In the genomic region with DNA sequence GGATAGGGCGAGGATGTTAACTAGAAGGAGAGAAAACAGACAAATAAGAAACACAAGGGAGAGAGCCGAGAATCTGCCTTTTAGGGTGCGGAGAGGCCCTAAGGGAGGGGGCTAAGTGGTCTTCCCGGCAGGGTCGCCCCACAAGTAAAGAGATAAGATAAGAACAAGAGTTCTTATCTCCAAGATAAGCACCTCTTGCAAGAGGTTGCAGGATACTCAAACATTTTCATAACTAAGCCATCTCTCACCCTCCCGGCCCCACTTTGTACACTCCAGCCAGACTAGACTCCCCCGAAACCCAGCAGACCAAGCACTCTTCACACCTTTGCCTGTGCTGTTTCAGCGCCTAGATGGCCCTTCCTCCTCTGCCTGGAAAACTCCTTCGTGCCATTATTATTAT, we compare ENCODE assay signal across 1 cellular context.
TF ChIP-seq lines count a peak whose summit lies in the region.

No MANE protein-coding gene starts in this region.

TF ChIP-seq in WTC11, 78 proteins besides CTCF, POLR2A, EP300 and RAD21:
- TF ChIP-seq, protein P1, sequence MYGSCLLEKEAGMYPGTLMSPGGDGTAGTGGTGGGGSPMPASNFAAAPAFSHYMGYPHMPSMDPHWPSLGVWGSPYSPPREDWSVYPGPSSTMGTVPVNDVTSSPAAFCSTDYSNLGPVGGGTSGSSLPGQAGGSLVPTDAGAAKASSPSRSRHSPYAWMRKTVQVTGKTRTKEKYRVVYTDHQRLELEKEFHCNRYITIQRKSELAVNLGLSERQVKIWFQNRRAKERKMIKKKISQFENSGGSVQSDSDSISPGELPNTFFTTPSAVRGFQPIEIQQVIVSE (CRISPR knock-in tag; IDR thresholded peaks at IDR 0.05; ENCODE audit: borderline replicate concordance), result no peak
- TF ChIP-seq KAT7 (CRISPR knock-in tag; IDR thresholded peaks at IDR 0.05; ENCODE audit: borderline replicate concordance), result no peak
- TF ChIP-seq, protein P2, sequence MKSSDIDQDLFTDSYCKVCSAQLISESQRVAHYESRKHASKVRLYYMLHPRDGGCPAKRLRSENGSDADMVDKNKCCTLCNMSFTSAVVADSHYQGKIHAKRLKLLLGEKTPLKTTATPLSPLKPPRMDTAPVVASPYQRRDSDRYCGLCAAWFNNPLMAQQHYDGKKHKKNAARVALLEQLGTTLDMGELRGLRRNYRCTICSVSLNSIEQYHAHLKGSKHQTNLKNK (CRISPR knock-in tag; IDR thresholded peaks at IDR 0.05), result no peak
